In the genomic region with DNA sequence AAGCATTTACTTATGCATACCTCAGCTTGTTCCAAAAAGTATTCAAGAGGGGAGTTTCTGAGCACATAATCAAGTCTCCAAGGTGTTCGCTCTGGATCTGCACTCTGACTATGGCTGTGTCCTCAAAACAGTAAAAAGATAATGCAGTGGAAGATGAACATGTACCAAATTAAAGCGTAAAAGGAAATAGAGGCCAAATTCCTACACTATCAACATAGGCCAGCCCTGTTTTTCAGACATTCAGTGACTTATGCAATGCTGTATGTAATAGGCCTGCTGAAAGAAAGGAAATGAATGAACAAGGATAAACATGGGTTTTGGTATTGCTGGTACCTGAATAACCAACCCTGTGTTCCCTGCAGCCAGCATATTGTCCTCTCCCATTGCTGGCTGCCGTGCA, we compare ENCODE assay signal across 25 cellular contexts.
DNase-seq lines count a peak whose midpoint lies in the region; ATAC-seq and TF ChIP-seq lines count a peak whose summit lies in the region.
"Had no signal": no experiment of that assay in that cellular context is flagged by ENCODE, and none has a peak within 500 bp of the region (broad histone marks: within the 10 kb centered on the region; RNA-seq: fewer than 3 reads in every experiment).

No MANE protein-coding gene starts in this region.

- intact Hi-C loops in right cardiac atrium (cut with DNase I) = no loop called here
- intact Hi-C loops in vagina (cut with DNase I) = no loop called here

- H3K27ac ChIP-seq in right atrium auricular region = peak overlapping the region; percentile 86 to 97
- H3K27ac ChIP-seq in right cardiac atrium (ENCODE audit: low read length) = no peak overlapping the region
- H3K27ac ChIP-seq in vagina = peak overlapping the region; percentile 92
- H3K27ac ChIP-seq: neutrophil had no signal

- H3K27me3 Mint-ChIP-seq in memory B cell = no peaks in the 10 kb centered on the region

- H3K27me3 ChIP-seq in right atrium auricular region (no peaks in the 10 kb centered on the region), right cardiac atrium (ENCODE audit: control insufficient read depth, insufficient read depth) (no peaks in the 10 kb centered on the region), vagina (no peaks in the 10 kb centered on the region)
- H3K27me3 ChIP-seq: gastroesophageal sphincter, neutrophil had no signal

- TF ChIP-seq POLR2A in vagina (IDR thresholded peaks at IDR 0.05) = no peak

- peaks cover 0 to 90% of the 10 kb centered on the region in 2 donors for H3K4me1 ChIP-seq in right atrium auricular region
- H3K4me1 ChIP-seq in right cardiac atrium (ENCODE audit: control insufficient read depth, insufficient read depth, low read length) = peaks cover 23% of the 10 kb centered on the region
- H3K4me1 ChIP-seq in vagina = peaks cover 59% of the 10 kb centered on the region

- no peaks in the 10 kb centered on the region for H3K9me3 Mint-ChIP-seq in memory B cell
- H3K9me3 Mint-ChIP-seq: activated T-cell treated with anti-CD3 and anti-CD28 coated beads, Interleukin-2, amount 50 U/mL, for 4 hours; stimulated activated effector memory CD8-positive, alpha-beta T cell treated with anti-CD3 and anti-CD28 coated beads, Interleukin-12 subunit alpha, Interleukin-12 subunit beta, amount 100 ng/mL, for 72 hours had no signal

- H3K36me3 Mint-ChIP-seq in memory B cell = peaks cover 3% of the 10 kb centered on the region
- H3K36me3 Mint-ChIP-seq: stimulated activated effector memory CD8-positive, alpha-beta T cell treated with anti-CD3 and anti-CD28 coated beads, Interleukin-12 subunit alpha, Interleukin-12 subunit beta, amount 100 ng/mL, for 72 hours had no signal

- H3K4me3 ChIP-seq in right atrium auricular region (no peak overlapping the region), right cardiac atrium (ENCODE audit: low read length) (no peak overlapping the region), vagina (no peak overlapping the region)
- H3K4me3 ChIP-seq: gastroesophageal sphincter had no signal

- ATAC-seq in right cardiac atrium (no peak), memory B cell (ENCODE audit: low read depth) (no peak), HG02884 (IDR thresholded peaks at IDR 0.05; ENCODE audit: unreplicated experiment) (no peak)
- ATAC-seq: activated CD4-positive, alpha-beta T cell treated with anti-CD3 and anti-CD28 coated beads for 36 hours; activated T-cell treated with anti-CD3 and anti-CD28 coated beads, Interleukin-2, amount 50 U/mL, for 4 hours; gastroesophageal sphincter; stimulated activated effector memory CD8-positive, alpha-beta T cell treated with anti-CD3 and anti-CD28 coated beads, Interleukin-12 subunit alpha, Interleukin-12 subunit beta, amount 100 ng/mL, for 72 hours; T-helper 17 cell had no signal

- H3K9me3 ChIP-seq in right atrium auricular region = no peaks in the 10 kb centered on the region
- no peaks in the 10 kb centered on the region for H3K9me3 ChIP-seq in right cardiac atrium (ENCODE audit: control insufficient read depth, low read length)
- no peaks in the 10 kb centered on the region for H3K9me3 ChIP-seq in vagina
- H3K9me3 ChIP-seq: gastroesophageal sphincter, neutrophil, SK-N-SH had no signal

- H3K27ac Mint-ChIP-seq in memory B cell = peak overlapping the region; percentile 67
- H3K27ac Mint-ChIP-seq: activated CD4-positive, alpha-beta T cell treated with anti-CD3 and anti-CD28 coated beads for 36 hours; stimulated activated effector memory CD8-positive, alpha-beta T cell treated with anti-CD3 and anti-CD28 coated beads, Interleukin-12 subunit alpha, Interleukin-12 subunit beta, amount 100 ng/mL, for 72 hours; T-helper 17 cell had no signal

- 71% methylated on average over 3 of the region's 3 CpGs for WGBS in right cardiac atrium

- peaks cover 18% of the 10 kb centered on the region for H3K4me1 Mint-ChIP-seq in memory B cell

- H3K36me3 ChIP-seq in right atrium auricular region (no peaks in the 10 kb centered on the region), vagina (no peaks in the 10 kb centered on the region)
- H3K36me3 ChIP-seq: gastroesophageal sphincter, neutrophil had no signal

- DNase-seq in right atrium auricular region (ENCODE audit: low spot score) (no peak), right cardiac atrium (no peak), dermis microvascular lymphatic vessel endothelial cell (ENCODE audit: low read depth in 2 of 2) (peak; percentile 72 to 92), memory B cell (ENCODE audit: low spot score in 2 of 2) (no peak), vagina (ENCODE audit: extremely low spot score in 2 of 2) (no peak)
- DNase-seq in stimulated activated CD8-positive, alpha-beta memory T cell treated with anti-CD3 and anti-CD28 coated beads, Interleukin-4, amount 100 ng/mL, for 48 hours = no peak
- DNase-seq in activated CD4-positive, alpha-beta T cell treated with anti-CD3 and anti-CD28 coated beads for 48 hours = no peak
- DNase-seq: activated CD4-positive, alpha-beta T cell treated with anti-CD3 and anti-CD28 coated beads for 36 hours; activated naive CD4-positive, alpha-beta T cell treated with Interleukin-2 at 50 U/mL for 16 hours; activated T-cell treated with anti-CD3 and anti-CD28 coated beads, Interleukin-2, amount 50 U/mL, for 4 hours; erythroblast; GDM1; Karpas-422; kidney glomerular epithelial cell; NCI-H1048; NCI-H187; NCI-H69; SK-N-SH; small intestine; stimulated activated CD4-positive, alpha-beta T cell treated with anti-CD3 and anti-CD28 coated beads, Interleukin-2, amount 100 ng/mL, for 24 hours; T-helper 17 cell had no signal

- H3K4me3 Mint-ChIP-seq in memory B cell = no peak overlapping the region
- H3K4me3 Mint-ChIP-seq: activated CD4-positive, alpha-beta T cell treated with anti-CD3 and anti-CD28 coated beads for 36 hours; activated T-cell treated with anti-CD3 and anti-CD28 coated beads, Interleukin-2, amount 50 U/mL, for 4 hours; stimulated activated effector memory CD8-positive, alpha-beta T cell treated with anti-CD3 and anti-CD28 coated beads, Interleukin-12 subunit alpha, Interleukin-12 subunit beta, amount 100 ng/mL, for 72 hours; T-helper 17 cell had no signal

- no peak for TF ChIP-seq CTCF in right atrium auricular region (IDR thresholded peaks at IDR 0.05)
- no peak for TF ChIP-seq CTCF in vagina (IDR thresholded peaks at IDR 0.05)

Comparison
In these comparisons a context has a peak if more than half of its experiments do, and no peak if none do; other contexts are left out.
1. DNase-seq: peak in dermis microvascular lymphatic vessel endothelial cell (2 of 2); none in right atrium auricular region (single experiment), right cardiac atrium (0 of 3), memory B cell (0 of 2), vagina (0 of 2), stimulated activated CD8-positive, alpha-beta memory T cell treated with anti-CD3 and anti-CD28 coated beads, Interleukin-4, amount 100 ng/mL, for 48 hours (single experiment) and activated CD4-positive, alpha-beta T cell treated with anti-CD3 and anti-CD28 coated beads for 48 hours (single experiment).